Comparison of ENCODE assay signal across 8 cellular contexts in the genomic region with DNA sequence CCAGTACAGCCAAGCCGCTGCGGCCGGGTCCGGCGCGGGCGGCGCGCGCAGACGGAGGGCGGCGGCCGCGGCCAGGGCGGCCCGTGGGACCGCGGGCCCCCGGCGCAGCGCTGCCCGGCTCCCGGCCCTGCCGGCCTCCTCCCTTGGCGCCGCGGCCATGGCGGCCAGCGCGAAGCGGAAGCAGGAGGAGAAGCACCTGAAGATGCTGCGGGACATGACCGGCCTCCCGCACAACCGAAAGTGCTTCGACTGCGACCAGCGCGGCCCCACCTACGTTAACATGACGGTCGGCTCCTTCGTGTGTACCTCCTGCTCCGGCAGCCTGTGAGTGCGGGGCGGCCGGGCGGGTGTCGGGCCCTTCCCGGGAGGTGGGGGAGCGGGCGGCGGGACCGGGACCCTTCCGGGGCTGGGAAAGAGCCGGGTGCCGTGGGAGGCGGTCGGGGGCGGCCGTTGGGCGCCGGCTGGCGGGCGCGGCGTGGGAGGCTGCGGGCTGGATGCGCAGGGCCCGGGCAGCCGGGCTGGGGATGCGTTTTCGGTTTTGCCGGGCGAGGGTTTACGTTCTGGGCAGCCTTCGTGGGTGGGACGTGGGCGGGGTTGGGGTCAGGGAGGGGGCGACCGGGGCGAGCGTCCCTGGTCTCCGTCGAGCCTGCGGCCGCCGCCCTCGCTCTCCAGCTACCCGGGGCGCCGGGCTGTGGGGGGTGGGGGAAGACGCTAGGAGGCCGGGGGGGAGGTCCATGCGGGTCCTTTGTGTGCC. TPM values are rescaled to one million over a fixed set of nuclear protein-coding genes. Genes with fewer than 3 reads are reported as not detected.
DNase-seq lines count a peak whose midpoint lies in the region; ATAC-seq and TF ChIP-seq lines count a peak whose summit lies in the region.

No MANE protein-coding gene starts in this region.

- peak overlapping the region; percentile 95 for H3K4me3 Mint-ChIP-seq in CD8-positive, alpha-beta T cell
- H3K4me3 Mint-ChIP-seq in WTC11, result peak overlapping the region; percentile 89

- DNase-seq in CD8-positive, alpha-beta T cell, result peak in 6 of 7 experiments; percentile 2 to 56 (median 32)
- DNase-seq in WTC11 (ENCODE audit: low spot score) (peak; percentile 39), ecto neural progenitor cell (ENCODE audit: low spot score) (peak; percentile 79), lower lobe of right lung (peak; percentile 72), midbrain (lab: John Stamatoyannopoulos, UW) (no peak)
- peak; percentile 66 for DNase-seq in stimulated activated naive CD4-positive, alpha-beta T cell treated with Interleukin-2 at 50 U/mL for 16 hours (lab: John Stamatoyannopoulos, UW)

- no peaks in the 10 kb centered on the region for H3K27me3 ChIP-seq in CD8-positive, alpha-beta T cell (ENCODE audit: insufficient read depth, low read length)
- H3K27me3 ChIP-seq in lower lobe of right lung (ENCODE audit: low read depth), result no peaks in the 10 kb centered on the region

- H3K27me3 Mint-ChIP-seq in CD8-positive, alpha-beta T cell (ENCODE audit: low read depth), result no peaks in the 10 kb centered on the region
- H3K27me3 Mint-ChIP-seq in WTC11 (ENCODE audit: low read depth), result no peaks in the 10 kb centered on the region

- no peaks in the 10 kb centered on the region for H3K9me3 Mint-ChIP-seq in CD8-positive, alpha-beta T cell
- H3K9me3 Mint-ChIP-seq in WTC11, result no peaks in the 10 kb centered on the region

- intact Hi-C loops in CD8-positive, alpha-beta T cell (cut with DNase I, micrococcal nuclease), result loop anchor here (2.0 to 10.0 kb wide), 7 partner anchors 52 to 638 kb away; partner anchors contain the start of genes MFF (in 2 of the 2) and RHBDD1 (in 1 of the 2)
- intact Hi-C loops in lower lobe of right lung (cut with DNase I), result no loop called here

- H3K4me1 Mint-ChIP-seq in CD8-positive, alpha-beta T cell (ENCODE audit: low read depth), result peaks cover 52% of the 10 kb centered on the region
- peaks cover 26% of the 10 kb centered on the region for H3K4me1 Mint-ChIP-seq in WTC11

- no peaks in the 10 kb centered on the region for H3K36me3 ChIP-seq in CD8-positive, alpha-beta T cell (ENCODE audit: insufficient read depth, low read length)
- no peaks in the 10 kb centered on the region for H3K36me3 ChIP-seq in lower lobe of right lung

- TF ChIP-seq CTCF in CD8-positive, alpha-beta T cell (IDR thresholded peaks at IDR 0.05), result no peak
- TF ChIP-seq CTCF in WTC11 (IDR thresholded peaks at IDR 0.05) (no peak), lower lobe of right lung (IDR thresholded peaks at IDR 0.05) (no peak)

- peaks cover 43% of the 10 kb centered on the region for H3K4me1 ChIP-seq in CD8-positive, alpha-beta T cell (ENCODE audit: insufficient read depth, low read length)
- peaks cover 36% of the 10 kb centered on the region for H3K4me1 ChIP-seq in lower lobe of right lung

- POLR2A ChIA-PET in CD8-positive, alpha-beta T cell (lab: Charles Lee), result interaction anchor here (0.6 to 1.2 kb wide), 2 partner anchors 13 to 87 kb away, joined by 4 read pairs; no protein-coding TSS in a partner anchor
- POLR2A ChIA-PET in WTC11 (lab: Charles Lee), result interaction anchor here (0.5 to 0.6 kb wide), 3 partner anchors 14 to 307 kb away, joined by 3 to 6 read pairs (median 3); no protein-coding TSS in a partner anchor

- ATAC-seq in CD8-positive, alpha-beta T cell, result peak; percentile 58
- peak; percentile 79 for ATAC-seq in GM19452 (IDR thresholded peaks at IDR 0.05; ENCODE audit: unreplicated experiment)
- peak; percentile 55 for ATAC-seq in HG03457 (IDR thresholded peaks at IDR 0.05; ENCODE audit: unreplicated experiment)
- peak; percentile 20 for ATAC-seq in WTC11
- ATAC-seq in lower lobe of right lung, result peak; percentile 79 to 82

- H3K36me3 Mint-ChIP-seq in CD8-positive, alpha-beta T cell, result peaks cover 5% of the 10 kb centered on the region
- H3K36me3 Mint-ChIP-seq in WTC11, result no peaks in the 10 kb centered on the region

- no peaks in the 10 kb centered on the region for H3K9me3 ChIP-seq in CD8-positive, alpha-beta T cell (ENCODE audit: low read length)
- H3K9me3 ChIP-seq in lower lobe of right lung, result no peaks in the 10 kb centered on the region

- H3K27ac ChIP-seq in CD8-positive, alpha-beta T cell (ENCODE audit: low read depth, low read length), result peak overlapping the region; percentile 28
- peak overlapping the region; percentile 92 for H3K27ac ChIP-seq in lower lobe of right lung

- CTCF ChIA-PET in CD8-positive, alpha-beta T cell (lab: Charles Lee), result interaction anchor here (0.8 to 1.8 kb wide), 2 partner anchors 8 to 12 kb away, joined by 5 to 9 read pairs; no protein-coding TSS in a partner anchor
- CTCF ChIA-PET in WTC11 (lab: Charles Lee), result interaction anchor here (0.6 to 0.9 kb wide), 2 partner anchors 13 to 186 kb away, joined by 3 read pairs; no protein-coding TSS in a partner anchor

- H3K27ac Mint-ChIP-seq in CD8-positive, alpha-beta T cell, result peak overlapping the region; percentile 93
- no peak overlapping the region for H3K27ac Mint-ChIP-seq in WTC11

- H3K4me3 ChIP-seq in CD8-positive, alpha-beta T cell (ENCODE audit: low read depth, low read length), result peak overlapping the region; percentile 65
- peak overlapping the region; percentile 91 for H3K4me3 ChIP-seq in lower lobe of right lung

TF ChIP-seq in WTC11, 78 proteins besides CTCF, POLR2A, EP300 and RAD21:
- TF ChIP-seq SP1 (CRISPR knock-in tag; conservative IDR thresholded peaks at IDR 0.05), result peak; percentile 5; the same call in 1 of the 2 replicates
- no peak for TF ChIP-seq TP53 (CRISPR knock-in tag; IDR thresholded peaks at IDR 0.05)

RNA-seq across cellular contexts. Expression of gene AGFG1, which starts 0.5 kb away (rescaled TPM):
- total RNA-seq in CD8-positive, alpha-beta T cell, result 10 to 100 TPM; 51.0 to 56.0 TPM
- total RNA-seq in WTC11 (2021), result 77.5 to 82.1 TPM (median 81.3 TPM) in 3 replicates
- total RNA-seq in lower lobe of right lung, result 100 TPM

Comparison
In these comparisons a context has a peak if more than half of its experiments do, and no peak if none do; other contexts are left out.
1. ATAC-seq: peak in every context shown above with its lines; median percentile 80 in lower lobe of right lung; 79 in GM19452; 58 in CD8-positive, alpha-beta T cell; 55 in HG03457; 20 in WTC11.